1 cellular context compared by ENCODE assay signal in the genomic region with DNA sequence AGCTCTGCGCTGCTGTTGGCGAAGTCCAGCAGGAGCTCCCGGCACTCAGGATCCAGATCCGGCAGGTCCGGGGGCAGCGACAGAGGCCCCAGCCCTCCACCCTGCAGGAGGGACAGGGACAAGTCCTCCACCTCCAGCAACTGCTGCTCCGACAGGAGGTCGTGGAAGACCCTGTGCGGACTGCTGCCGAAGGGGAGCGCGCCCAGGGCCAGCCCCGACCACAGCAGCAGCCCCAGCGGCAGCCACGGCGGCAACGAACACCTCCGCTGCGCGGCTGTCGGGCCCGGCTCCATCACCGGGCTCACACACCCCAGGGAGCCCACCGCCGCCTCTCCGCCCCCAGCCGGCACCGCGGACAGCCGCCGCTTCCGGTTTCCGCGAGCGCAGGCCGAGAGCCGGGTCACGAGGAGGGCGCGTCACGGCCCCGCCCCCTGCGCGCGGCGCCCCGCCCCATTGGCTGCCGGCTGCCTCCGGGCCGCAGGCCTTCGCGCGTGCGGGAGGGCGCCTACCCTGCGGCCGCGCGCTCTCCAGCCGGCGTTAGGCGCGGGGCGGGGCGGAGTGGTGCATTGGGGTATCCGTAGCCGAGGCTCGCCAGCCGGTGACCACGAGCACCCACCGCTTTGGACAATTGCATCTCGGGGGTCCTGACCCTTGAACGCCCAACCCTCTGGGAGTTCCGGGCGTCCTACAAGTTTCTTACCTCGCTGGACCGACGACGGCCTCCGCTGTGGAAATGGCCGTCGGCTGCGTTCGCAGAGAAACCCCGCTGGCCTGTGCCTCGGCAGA.
TF ChIP-seq lines count a peak whose summit lies in the region.

Gene OSTM1 (minus strand): TSS at position 383 of the 786 bp plus-strand sequence. CDS start 90 bp downstream, at position 293.

TF ChIP-seq in K562, 482 proteins besides CTCF, POLR2A, EP300 and RAD21 (continued from another document and continues in another):
- TF ChIP-seq, protein P1, sequence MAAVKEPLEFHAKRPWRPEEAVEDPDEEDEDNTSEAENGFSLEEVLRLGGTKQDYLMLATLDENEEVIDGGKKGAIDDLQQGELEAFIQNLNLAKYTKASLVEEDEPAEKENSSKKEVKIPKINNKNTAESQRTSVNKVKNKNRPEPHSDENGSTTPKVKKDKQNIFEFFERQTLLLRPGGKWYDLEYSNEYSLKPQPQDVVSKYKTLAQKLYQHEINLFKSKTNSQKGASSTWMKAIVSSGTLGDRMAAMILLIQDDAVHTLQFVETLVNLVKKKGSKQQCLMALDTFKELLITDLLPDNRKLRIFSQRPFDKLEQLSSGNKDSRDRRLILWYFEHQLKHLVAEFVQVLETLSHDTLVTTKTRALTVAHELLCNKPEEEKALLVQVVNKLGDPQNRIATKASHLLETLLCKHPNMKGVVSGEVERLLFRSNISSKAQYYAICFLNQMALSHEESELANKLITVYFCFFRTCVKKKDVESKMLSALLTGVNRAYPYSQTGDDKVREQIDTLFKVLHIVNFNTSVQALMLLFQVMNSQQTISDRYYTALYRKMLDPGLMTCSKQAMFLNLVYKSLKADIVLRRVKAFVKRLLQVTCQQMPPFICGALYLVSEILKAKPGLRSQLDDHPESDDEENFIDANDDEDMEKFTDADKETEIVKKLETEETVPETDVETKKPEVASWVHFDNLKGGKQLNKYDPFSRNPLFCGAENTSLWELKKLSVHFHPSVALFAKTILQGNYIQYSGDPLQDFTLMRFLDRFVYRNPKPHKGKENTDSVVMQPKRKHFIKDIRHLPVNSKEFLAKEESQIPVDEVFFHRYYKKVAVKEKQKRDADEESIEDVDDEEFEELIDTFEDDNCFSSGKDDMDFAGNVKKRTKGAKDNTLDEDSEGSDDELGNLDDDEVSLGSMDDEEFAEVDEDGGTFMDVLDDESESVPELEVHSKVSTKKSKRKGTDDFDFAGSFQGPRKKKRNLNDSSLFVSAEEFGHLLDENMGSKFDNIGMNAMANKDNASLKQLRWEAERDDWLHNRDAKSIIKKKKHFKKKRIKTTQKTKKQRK (IDR thresholded peaks at IDR 0.05; ENCODE audit: borderline replicate concordance, low read depth, low read length): no peak
- TF ChIP-seq ZBTB49 (CRISPR knock-in tag; IDR thresholded peaks at IDR 0.05; ENCODE audit: borderline replicate concordance) (no peak), ZNF184 (CRISPR knock-in tag; IDR thresholded peaks at IDR 0.05) (no peak), NFE2 (IDR thresholded peaks at IDR 0.05; ENCODE audit: low read depth) (no peak), MCM3 (IDR thresholded peaks at IDR 0.05) (no peak), SRSF7 (optimal IDR thresholded peaks at IDR 0.05; ENCODE audit: low read depth, low read length) (no peak), BHLHE40 (IDR thresholded peaks at IDR 0.05; ENCODE audit: low read length) (peak; percentile 71), SETDB1 (IDR thresholded peaks at IDR 0.05; ENCODE audit: low read length) (no peak), HNRNPH1 (optimal IDR thresholded peaks at IDR 0.05; ENCODE audit: low read depth, low read length) (no peak), ZKSCAN8 (CRISPR knock-in tag; IDR thresholded peaks at IDR 0.05) (no peak), STAG1 (CRISPR knock-in tag; IDR thresholded peaks at IDR 0.05; ENCODE audit: borderline replicate concordance) (peak; percentile 34; the same call in 1 of the 2 replicates), NUFIP1 (IDR thresholded peaks at IDR 0.05; ENCODE audit: partially characterized antibody) (no peak), CBX8 (IDR thresholded peaks at IDR 0.05; ENCODE audit: borderline replicate concordance, extremely low read depth, low read depth, low read length, poor library complexity, severe bottlenecking) (no peak), ZNF124 (CRISPR knock-in tag; IDR thresholded peaks at IDR 0.05) (no peak), EGR1 (conservative IDR thresholded peaks at IDR 0.05) (peak; percentile 38), U2AF1 (optimal IDR thresholded peaks at IDR 0.05; ENCODE audit: low read depth, low read length) (no peak), ILF3 (IDR thresholded peaks at IDR 0.05; ENCODE audit: borderline replicate concordance) (0 out of 2 replicates have a peak, but pooled peaks have one; percentile 41), SFPQ (IDR thresholded peaks at IDR 0.05; ENCODE audit: low read depth, low read length) (no peak), STAT5A (IDR thresholded peaks at IDR 0.05; ENCODE audit: borderline replicate concordance, low read length) (no peak), TRIM24 (IDR thresholded peaks at IDR 0.05) (peak in 1 of 2 experiments; percentile 41; a peak in 1 of 4 replicates), ILK (tag; IDR thresholded peaks at IDR 0.05; ENCODE audit: borderline replicate concordance, low read depth) (no peak), LCOR (CRISPR knock-in tag; IDR thresholded peaks at IDR 0.05) (peak; percentile 78; the same call in 1 of the 2 replicates), TFE3 (CRISPR knock-in tag; IDR thresholded peaks at IDR 0.05) (no peak), RFX5 (IDR thresholded peaks at IDR 0.05; ENCODE audit: low read depth, low read length) (no peak), MAFF (IDR thresholded peaks at IDR 0.05; ENCODE audit: low read length) (no peak), ZNF589 (CRISPR knock-in tag; IDR thresholded peaks at IDR 0.05; ENCODE audit: low read depth) (no peak), TAF7 (tag; IDR thresholded peaks at IDR 0.05) (peak; percentile 49; the same call in 1 of the 2 replicates), SMARCB1 (IDR thresholded peaks at IDR 0.05; ENCODE audit: insufficient read length, low read depth) (no peak), RNF2 (IDR thresholded peaks at IDR 0.05) (no peak), ARID1B (IDR thresholded peaks at IDR 0.05) (no peak), RAD51 (IDR thresholded peaks at IDR 0.05; ENCODE audit: borderline replicate concordance, low read depth) (no peak), TARDBP (IDR thresholded peaks at IDR 0.05) (0 out of 2 replicates have a peak, but pooled peaks have one; percentile 16), SIX5 (IDR thresholded peaks at IDR 0.05; ENCODE audit: borderline replicate concordance in 1 of 2, insufficient read depth in 1 of 2, low read depth in 1 of 2, low read length in 2 of 2) (no peak), ZNF277 (CRISPR knock-in tag; IDR thresholded peaks at IDR 0.05; ENCODE audit: borderline replicate concordance) (no peak), PATZ1 (CRISPR knock-in tag; IDR thresholded peaks at IDR 0.05; ENCODE audit: borderline replicate concordance) (no peak), KLF1 (tag; IDR thresholded peaks at IDR 0.05) (peak; percentile 86), TCFL5 (CRISPR knock-in tag; conservative IDR thresholded peaks at IDR 0.05) (no peak)
- TF ChIP-seq, protein P2, sequence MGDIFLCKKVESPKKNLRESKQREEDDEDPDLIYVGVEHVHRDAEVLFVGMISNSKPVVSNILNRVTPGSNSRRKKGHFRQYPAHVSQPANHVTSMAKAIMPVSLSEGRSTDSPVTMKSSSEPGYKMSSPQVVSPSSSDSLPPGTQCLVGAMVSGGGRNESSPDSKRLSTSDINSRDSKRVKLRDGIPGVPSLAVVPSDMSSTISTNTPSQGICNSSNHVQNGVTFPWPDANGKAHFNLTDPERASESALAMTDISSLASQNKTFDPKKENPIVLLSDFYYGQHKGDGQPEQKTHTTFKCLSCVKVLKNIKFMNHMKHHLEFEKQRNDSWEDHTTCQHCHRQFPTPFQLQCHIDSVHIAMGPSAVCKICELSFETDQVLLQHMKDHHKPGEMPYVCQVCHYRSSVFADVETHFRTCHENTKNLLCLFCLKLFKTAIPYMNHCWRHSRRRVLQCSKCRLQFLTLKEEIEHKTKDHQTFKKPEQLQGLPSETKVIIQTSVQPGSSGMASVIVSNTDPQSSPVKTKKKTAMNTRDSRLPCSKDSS (IDR thresholded peaks at IDR 0.05; ENCODE audit: low read depth, partially characterized antibody): no peak
- TF ChIP-seq, protein P3, sequence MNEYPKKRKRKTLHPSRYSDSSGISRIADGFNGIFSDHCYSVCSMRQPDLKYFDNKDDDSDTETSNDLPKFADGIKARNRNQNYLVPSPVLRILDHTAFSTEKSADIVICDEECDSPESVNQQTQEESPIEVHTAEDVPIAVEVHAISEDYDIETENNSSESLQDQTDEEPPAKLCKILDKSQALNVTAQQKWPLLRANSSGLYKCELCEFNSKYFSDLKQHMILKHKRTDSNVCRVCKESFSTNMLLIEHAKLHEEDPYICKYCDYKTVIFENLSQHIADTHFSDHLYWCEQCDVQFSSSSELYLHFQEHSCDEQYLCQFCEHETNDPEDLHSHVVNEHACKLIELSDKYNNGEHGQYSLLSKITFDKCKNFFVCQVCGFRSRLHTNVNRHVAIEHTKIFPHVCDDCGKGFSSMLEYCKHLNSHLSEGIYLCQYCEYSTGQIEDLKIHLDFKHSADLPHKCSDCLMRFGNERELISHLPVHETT (CRISPR knock-in tag; conservative IDR thresholded peaks at IDR 0.05 in 1 of 2, IDR thresholded peaks at IDR 0.05 in 1 of 2): peak in 1 of 2 experiments; percentile 61; a peak in 1 of 4 replicates
- TF ChIP-seq, protein P4, sequence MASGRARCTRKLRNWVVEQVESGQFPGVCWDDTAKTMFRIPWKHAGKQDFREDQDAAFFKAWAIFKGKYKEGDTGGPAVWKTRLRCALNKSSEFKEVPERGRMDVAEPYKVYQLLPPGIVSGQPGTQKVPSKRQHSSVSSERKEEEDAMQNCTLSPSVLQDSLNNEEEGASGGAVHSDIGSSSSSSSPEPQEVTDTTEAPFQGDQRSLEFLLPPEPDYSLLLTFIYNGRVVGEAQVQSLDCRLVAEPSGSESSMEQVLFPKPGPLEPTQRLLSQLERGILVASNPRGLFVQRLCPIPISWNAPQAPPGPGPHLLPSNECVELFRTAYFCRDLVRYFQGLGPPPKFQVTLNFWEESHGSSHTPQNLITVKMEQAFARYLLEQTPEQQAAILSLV (tag; IDR thresholded peaks at IDR 0.05): no peak
- TF ChIP-seq, protein P5, sequence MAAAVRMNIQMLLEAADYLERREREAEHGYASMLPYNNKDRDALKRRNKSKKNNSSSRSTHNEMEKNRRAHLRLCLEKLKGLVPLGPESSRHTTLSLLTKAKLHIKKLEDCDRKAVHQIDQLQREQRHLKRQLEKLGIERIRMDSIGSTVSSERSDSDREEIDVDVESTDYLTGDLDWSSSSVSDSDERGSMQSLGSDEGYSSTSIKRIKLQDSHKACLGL (CRISPR knock-in tag; IDR thresholded peaks at IDR 0.05; ENCODE audit: borderline replicate concordance, poor library complexity, severe bottlenecking): no peak
